ENCODE assay signal across 11 cellular contexts in genomic region chr12:93776581-93777018, GRCh38.
A peak's percentile ranks its signal among the peaks of the same experiment; 100 is the strongest.
DNase-seq lines count a peak whose midpoint lies in the region; ATAC-seq and TF ChIP-seq lines count a peak whose summit lies in the region.
"Had no signal": no experiment of that assay in that cellular context is flagged by ENCODE, and none has a peak within 500 bp of the region (broad histone marks: within the 10 kb centered on the region; RNA-seq: fewer than 3 reads in every experiment).

No MANE protein-coding gene starts in this region.

- no peak overlapping the region for H3K27ac Mint-ChIP-seq in activated CD8-positive, alpha-beta T cell treated with anti-CD3 and anti-CD28 coated beads for 36 hours

- TF ChIP-seq CTCF in AG09309 (IDR thresholded peaks at IDR 0.05; ENCODE audit: control insufficient read depth, insufficient read depth, low read depth, low read length, missing control alignments) = no peak
- no peak for TF ChIP-seq CTCF in fibroblast of villous mesenchyme (IDR thresholded peaks at IDR 0.05; ENCODE audit: insufficient read depth, low read depth, low read length)
- TF ChIP-seq CTCF in prostate gland (IDR thresholded peaks at IDR 0.05) = no peak
- no peak for TF ChIP-seq CTCF in activated CD8-positive, alpha-beta T cell treated with anti-CD3 and anti-CD28 coated beads for 36 hours (IDR thresholded peaks at IDR 0.05)

- H3K4me1 Mint-ChIP-seq in activated CD8-positive, alpha-beta T cell treated with anti-CD3 and anti-CD28 coated beads for 36 hours (ENCODE audit: low read depth) = peaks cover 56% of the 10 kb centered on the region

- H3K4me3 ChIP-seq in AG09309 (ENCODE audit: control insufficient read depth, low read depth, low read length) (no peak overlapping the region), fibroblast of villous mesenchyme (ENCODE audit: low read depth, low read length) (no peak overlapping the region), prostate gland (no peak overlapping the region)

- no peak for TF ChIP-seq POLR2A in prostate gland (IDR thresholded peaks at IDR 0.05)

- H3K36me3 ChIP-seq in prostate gland = no peaks in the 10 kb centered on the region

- POLR2A ChIA-PET in activated CD8-positive, alpha-beta T cell treated with anti-CD3 and anti-CD28 coated beads for 36 hours (lab: Charles Lee) = no interaction called here

- DNase-seq in AG09309 (ENCODE audit: low read depth) = peak; percentile 95
- peak; percentile 96 for DNase-seq in fibroblast of villous mesenchyme (ENCODE audit: low read depth)
- DNase-seq in prostate gland (ENCODE audit: low spot score) = no peak
- DNase-seq in activated CD8-positive, alpha-beta T cell treated with anti-CD3 and anti-CD28 coated beads for 36 hours = no peak
- DNase-seq in NCI-H2029 treated with DMSO at 0.1 percent for 48 hours (lab: John Stamatoyannopoulos, UW) = no peak
- DNase-seq in activated effector memory CD4-positive, alpha-beta T cell treated with Interleukin-2 at 50 U/mL for 16 hours = no peak
- DNase-seq: DMS153, NCI-H524, T1000 had no signal

- H3K4me3 Mint-ChIP-seq in activated CD8-positive, alpha-beta T cell treated with anti-CD3 and anti-CD28 coated beads for 36 hours = no peak overlapping the region

- ATAC-seq in SK-N-SH treated with all-trans-retinoic acid at 6 μM for 48 hours (peak; percentile 72), HG03175 (IDR thresholded peaks at IDR 0.05; ENCODE audit: unreplicated experiment) (no peak)
- ATAC-seq in activated CD8-positive, alpha-beta T cell treated with anti-CD3 and anti-CD28 coated beads for 36 hours = no peak

- no peaks in the 10 kb centered on the region for H3K27me3 ChIP-seq in prostate gland (replicated peaks; ENCODE audit: insufficient read depth)

- H3K36me3 Mint-ChIP-seq in activated CD8-positive, alpha-beta T cell treated with anti-CD3 and anti-CD28 coated beads for 36 hours (ENCODE audit: low read depth) = peaks cover 28% of the 10 kb centered on the region

- H3K27ac ChIP-seq in prostate gland = peak overlapping the region; percentile 47 to 68

- WGBS in prostate gland = 76% methylated on average over 2 of the region's 2 CpGs

- intact Hi-C loops in prostate gland (cut with DNase I) = loop anchor here (5.0 kb wide), 1 partner anchor 36 kb away; no protein-coding TSS in a partner anchor
- intact Hi-C loops in activated CD8-positive, alpha-beta T cell treated with anti-CD3 and anti-CD28 coated beads for 36 hours (cut with micrococcal nuclease) = no loop called here

- no peaks in the 10 kb centered on the region for H3K27me3 Mint-ChIP-seq in activated CD8-positive, alpha-beta T cell treated with anti-CD3 and anti-CD28 coated beads for 36 hours

- peaks cover 5% of the 10 kb centered on the region for H3K4me1 ChIP-seq in prostate gland (replicated peaks)

- CTCF ChIA-PET in activated CD8-positive, alpha-beta T cell treated with anti-CD3 and anti-CD28 coated beads for 36 hours (lab: Charles Lee) = interaction anchor here (1.6 kb wide), 1 partner anchor 326 kb away, joined by 8 read pairs; no protein-coding TSS in a partner anchor

- peaks cover 11% of the 10 kb centered on the region for H3K9me3 Mint-ChIP-seq in activated CD8-positive, alpha-beta T cell treated with anti-CD3 and anti-CD28 coated beads for 36 hours

- H3K9me3 ChIP-seq in prostate gland = no peaks in the 10 kb centered on the region

TF ChIP-seq in SK-N-SH treated with all-trans-retinoic acid at 6 μM for 48 hours, 23 proteins besides CTCF, POLR2A, EP300 and RAD21:
- TF ChIP-seq ZC3H10 (CRISPR knock-in tag; IDR thresholded peaks at IDR 0.05) (0 out of 2 replicates have a peak, but pooled peaks have one; percentile 46), POU6F1 (CRISPR knock-in tag; IDR thresholded peaks at IDR 0.05; ENCODE audit: borderline replicate concordance, low read depth) (no peak), ZNF70 (CRISPR knock-in tag; IDR thresholded peaks at IDR 0.05) (no peak), TOX (CRISPR knock-in tag; IDR thresholded peaks at IDR 0.05; ENCODE audit: borderline replicate concordance) (no peak), CSRNP3 (CRISPR knock-in tag; IDR thresholded peaks at IDR 0.05) (no peak), GLIS3 (CRISPR knock-in tag; IDR thresholded peaks at IDR 0.05) (peak; percentile 72; the same call in 1 of the 2 replicates), BACH2 (CRISPR knock-in tag; IDR thresholded peaks at IDR 0.05; ENCODE audit: borderline replicate concordance) (no peak), SNAI2 (CRISPR knock-in tag; IDR thresholded peaks at IDR 0.05) (no peak), CSDC2 (CRISPR knock-in tag; IDR thresholded peaks at IDR 0.05) (no peak; the same call in 1 of the 2 replicates), ISL1 (CRISPR knock-in tag; IDR thresholded peaks at IDR 0.05) (peak; percentile 86), CREB5 (CRISPR knock-in tag; IDR thresholded peaks at IDR 0.05; ENCODE audit: low read depth) (0 out of 2 replicates have a peak, but pooled peaks have one; percentile 19), PPARA (CRISPR knock-in tag; IDR thresholded peaks at IDR 0.05; ENCODE audit: borderline replicate concordance) (no peak)

Comparison
In these comparisons a context has a peak if more than half of its experiments do, and no peak if none do; other contexts are left out.
1. DNase-seq: peak in AG09309 (single experiment) and fibroblast of villous mesenchyme (single experiment); none in prostate gland (single experiment), activated CD8-positive, alpha-beta T cell treated with anti-CD3 and anti-CD28 coated beads for 36 hours (single experiment), NCI-H2029 treated with DMSO at 0.1 percent for 48 hours (single experiment) and activated effector memory CD4-positive, alpha-beta T cell treated with Interleukin-2 at 50 U/mL for 16 hours (single experiment).